ENCODE assay signal across 15 cellular contexts in the genomic region with DNA sequence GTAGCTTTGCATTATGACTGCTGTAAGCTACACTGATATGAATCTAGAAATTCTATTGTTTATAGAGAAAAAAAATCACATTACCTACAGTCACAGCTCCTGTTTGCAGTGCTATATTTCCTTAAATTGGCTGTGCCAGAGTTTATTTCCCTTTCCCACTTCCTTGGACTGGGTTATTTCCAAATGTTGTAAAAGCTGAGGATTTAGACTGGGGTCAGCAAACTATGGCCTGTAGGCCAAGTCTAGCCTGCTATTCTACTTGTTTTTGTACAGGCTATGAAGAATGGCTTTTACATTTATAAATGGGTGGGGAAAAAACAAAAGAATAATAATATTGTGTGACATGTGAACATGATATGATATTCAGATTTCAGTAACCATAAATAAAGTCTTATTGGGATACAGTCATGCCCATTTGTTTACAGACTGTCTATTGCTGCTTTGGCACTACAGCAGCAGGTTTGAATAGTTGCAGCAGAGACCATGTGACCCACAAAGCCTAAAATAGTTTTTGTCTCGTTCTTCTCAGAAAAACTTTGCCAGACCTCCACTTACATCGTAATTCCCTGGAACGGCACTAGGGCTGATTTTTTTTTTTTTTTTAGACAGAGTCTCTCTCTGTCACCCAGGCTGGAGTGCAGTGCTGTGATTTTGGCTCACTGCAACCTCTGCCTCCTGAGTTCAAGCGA. TPM values are rescaled to one million over a fixed set of nuclear protein-coding genes. Genes with fewer than 3 reads are reported as not detected.
DNase-seq lines count a peak whose midpoint lies in the region; TF ChIP-seq lines count a peak whose summit lies in the region.
"Had no signal": no experiment of that assay in that cellular context is flagged by ENCODE, and none has a peak within 500 bp of the region (broad histone marks: within the 10 kb centered on the region; RNA-seq: fewer than 3 reads in every experiment).

No MANE protein-coding gene starts in this region.

- no peaks in the 10 kb centered on the region for H3K27me3 ChIP-seq in BLaER1 treated with 17β-estradiol and CSF1 and Interleukin-3, amounts not matched to agents 10 nM and 100 nM

- H4K20me1 ChIP-seq in BLaER1 treated with 17β-estradiol and CSF1 and Interleukin-3, amounts not matched to agents 10 nM and 100 nM = no peaks in the 10 kb centered on the region

- H3K4me1 ChIP-seq in BLaER1 treated with 17β-estradiol and CSF1 and Interleukin-3, amounts not matched to agents 10 nM and 100 nM = peaks cover 7 to 29% (median 19%) of the 10 kb centered on the region in 10 experiments

- peaks cover 50% of the 10 kb centered on the region for H3K27me3 Mint-ChIP-seq in osteocyte (ENCODE audit: unreplicated experiment)

- no peak overlapping the region for H3K4me3 Mint-ChIP-seq in osteocyte (ENCODE audit: unreplicated experiment)
- H3K4me3 Mint-ChIP-seq: central memory CD8-positive, alpha-beta T cell had no signal

- no peak overlapping the region for H3K4me3 ChIP-seq in BLaER1 treated with 17β-estradiol and CSF1 and Interleukin-3, amounts not matched to agents 10 nM and 100 nM
- H3K4me3 ChIP-seq in LNCaP clone FGC (ENCODE audit: low read depth, low read length) (no peak overlapping the region), fibroblast of mammary gland (ENCODE audit: control insufficient read depth, low read depth, low read length) (no peak overlapping the region)

- H3K9me3 ChIP-seq in BLaER1 treated with 17β-estradiol and CSF1 and Interleukin-3, amounts not matched to agents 10 nM and 100 nM (replicated peaks in 1 of 11) = no peaks in the 10 kb centered on the region
- H3K9me3 ChIP-seq: SK-N-SH had no signal

- no peaks in the 10 kb centered on the region for H3K36me3 Mint-ChIP-seq in osteocyte (ENCODE audit: unreplicated experiment)
- H3K36me3 Mint-ChIP-seq: activated CD8-positive, alpha-beta memory T cell treated with anti-CD3 and anti-CD28 coated beads, Interleukin-2, amount 10 ng/mL, durations not matched to agents 7 days and 5 days; activated naive CD4-positive, alpha-beta T cell treated with anti-CD3 and anti-CD28 coated beads, Interleukin-2, amount 50 U/mL, for 72 hours had no signal

- no peak overlapping the region for H3K27ac ChIP-seq in BLaER1 treated with 17β-estradiol and CSF1 and Interleukin-3, amounts not matched to agents 10 nM and 100 nM

- H3K9me3 Mint-ChIP-seq in osteocyte (ENCODE audit: unreplicated experiment) = no peaks in the 10 kb centered on the region
- H3K9me3 Mint-ChIP-seq: activated naive CD4-positive, alpha-beta T cell treated with anti-CD3 and anti-CD28 coated beads, Interleukin-2, amount 50 U/mL, for 72 hours; central memory CD8-positive, alpha-beta T cell had no signal

- no peaks in the 10 kb centered on the region for H3K36me3 ChIP-seq in BLaER1 treated with 17β-estradiol and CSF1 and Interleukin-3, amounts not matched to agents 10 nM and 100 nM

- peaks cover 6% of the 10 kb centered on the region for H3K4me1 Mint-ChIP-seq in osteocyte (ENCODE audit: unreplicated experiment)
- H3K4me1 Mint-ChIP-seq: central memory CD8-positive, alpha-beta T cell had no signal

- H3K4me2 ChIP-seq in BLaER1 treated with 17β-estradiol and CSF1 and Interleukin-3, amounts not matched to agents 10 nM and 100 nM = peak overlapping the region; percentile 51 to 77 (median 63)
- H3K4me2 ChIP-seq: SK-N-SH had no signal

- no peak overlapping the region for H3K27ac Mint-ChIP-seq in osteocyte (ENCODE audit: unreplicated experiment)
- H3K27ac Mint-ChIP-seq: activated CD8-positive, alpha-beta memory T cell treated with anti-CD3 and anti-CD28 coated beads, Interleukin-2, amount 10 ng/mL, durations not matched to agents 7 days and 5 days; activated naive CD4-positive, alpha-beta T cell treated with anti-CD3 and anti-CD28 coated beads, Interleukin-2, amount 50 U/mL, for 72 hours had no signal

- TF ChIP-seq CTCF in LNCaP clone FGC (IDR thresholded peaks at IDR 0.05; ENCODE audit: control insufficient read depth, extremely low read depth, insufficient read depth) = no peak
- TF ChIP-seq CTCF in fibroblast of mammary gland (conservative IDR thresholded peaks at IDR 0.05; ENCODE audit: control insufficient read depth, insufficient read depth, low read depth, low read length) = no peak
- no peak for TF ChIP-seq CTCF in osteocyte (IDR thresholded peaks at IDR 0.05)

- H3K9ac ChIP-seq in BLaER1 treated with 17β-estradiol and CSF1 and Interleukin-3, amounts not matched to agents 10 nM and 100 nM = no peak overlapping the region
- H3K9ac ChIP-seq: SK-N-SH had no signal

- DNase-seq in LNCaP clone FGC (ENCODE audit: low read depth) = peak; percentile 35
- DNase-seq in fibroblast of mammary gland (ENCODE audit: low read depth) = peak; percentile 12
- DNase-seq in pons (ENCODE audit: low spot score) = peak; percentile 77
- DNase-seq in activated CD4-positive, alpha-beta T cell treated with anti-CD3 and anti-CD28 coated beads, Interleukin-2, amount 50 U/mL, for 4 hours = no peak
- no peak for DNase-seq in NK-92 treated with Interleukin-12 subunit alpha and Interleukin-12 subunit beta, amount 100 ng/mL, for 24 hours (lab: John Stamatoyannopoulos, UW)
- no peak for DNase-seq in T-helper 9 cell
- no peak for DNase-seq in osteocyte (ENCODE audit: extremely low spot score, unreplicated experiment)
- DNase-seq: activated CD8-positive, alpha-beta memory T cell treated with anti-CD3 and anti-CD28 coated beads, Interleukin-2, amount 10 ng/mL, durations not matched to agents 7 days and 5 days; NCI-H2171; SK-N-SH; stimulated activated naive CD4-positive, alpha-beta T cell treated with Interleukin-2 at 50 U/mL for 16 hours had no signal

RNA-seq across cellular contexts. Expression of gene GLDN, which starts 7.8 kb away (rescaled TPM):
- total RNA-seq in osteocyte = not detected in 2 replicates
- total RNA-seq: activated CD8-positive, alpha-beta memory T cell treated with anti-CD3 and anti-CD28 coated beads, Interleukin-2, amount 10 ng/mL, durations not matched to agents 7 days and 5 days; activated naive CD4-positive, alpha-beta T cell treated with anti-CD3 and anti-CD28 coated beads, Interleukin-2, amount 50 U/mL, for 72 hours had no signal

RNA-seq across cellular contexts. Expression of gene CYP19A1, which starts 10.9 kb away (rescaled TPM):
- not detected in 2 replicates for total RNA-seq in osteocyte
- total RNA-seq: left lobe of liver had no signal

Comparison
In these comparisons a context has a peak if more than half of its experiments do, and no peak if none do; other contexts are left out.
1. DNase-seq: peak in LNCaP clone FGC (single experiment), fibroblast of mammary gland (single experiment) and pons (single experiment); none in activated CD4-positive, alpha-beta T cell treated with anti-CD3 and anti-CD28 coated beads, Interleukin-2, amount 50 U/mL, for 4 hours (0 of 2), NK-92 treated with Interleukin-12 subunit alpha and Interleukin-12 subunit beta, amount 100 ng/mL, for 24 hours (single experiment), T-helper 9 cell (single experiment) and osteocyte (single experiment).